In genomic region chr1:212700597-212700891, GRCh38 we compare ENCODE assay signal across 9 cellular contexts. TPM values are rescaled to one million over a fixed set of nuclear protein-coding genes. Genes with fewer than 3 reads are reported as not detected.
A peak's percentile ranks its signal among the peaks of the same experiment; 100 is the strongest.
DNase-seq lines count a peak whose midpoint lies in the region; ATAC-seq, FAIRE-seq and TF ChIP-seq lines count a peak whose summit lies in the region.
"Had no signal": no experiment of that assay in that cellular context is flagged by ENCODE, and none has a peak within 500 bp of the region (broad histone marks: within the 10 kb centered on the region; RNA-seq: fewer than 3 reads in every experiment).

No MANE protein-coding gene starts in this region.

- TF ChIP-seq POLR2A in prostate gland (IDR thresholded peaks at IDR 0.05): no peak

- FAIRE-seq in GM18507 (lab: Jason Lieb, UNC): peak; percentile 21
- FAIRE-seq: islet of Langerhans had no signal

- ATAC-seq in GM21825 (IDR thresholded peaks at IDR 0.05; ENCODE audit: unreplicated experiment) (no peak), GM18907 (IDR thresholded peaks at IDR 0.05; ENCODE audit: unreplicated experiment) (no peak)

- intact Hi-C loops in prostate gland (cut with DNase I): no loop called here

- 1% methylated on average over 16 of the region's 16 CpGs for WGBS in prostate gland

- H3K9me3 ChIP-seq in SJCRH30 (replicated peaks) (no peaks in the 10 kb centered on the region), prostate gland (no peaks in the 10 kb centered on the region)

- TF ChIP-seq CTCF in fibroblast of mammary gland (conservative IDR thresholded peaks at IDR 0.05; ENCODE audit: control insufficient read depth, insufficient read depth, low read depth, low read length): no peak
- TF ChIP-seq CTCF in prostate gland (IDR thresholded peaks at IDR 0.05): no peak

- no peaks in the 10 kb centered on the region for H3K36me3 ChIP-seq in SJCRH30
- no peaks in the 10 kb centered on the region for H3K36me3 ChIP-seq in prostate gland

- no peaks in the 10 kb centered on the region for H3K27me3 ChIP-seq in SJCRH30
- H3K27me3 ChIP-seq in prostate gland (replicated peaks; ENCODE audit: insufficient read depth): no peaks in the 10 kb centered on the region

- H3K27ac ChIP-seq in SJCRH30 (no peak overlapping the region), prostate gland (peak overlapping the region; percentile 35 to 44)

- H3K4me3 ChIP-seq in SJCRH30: peak overlapping the region; percentile 66
- H3K4me3 ChIP-seq in fibroblast of mammary gland (ENCODE audit: control insufficient read depth, low read depth, low read length): peak overlapping the region; percentile 50
- peak overlapping the region; percentile 39 to 46 for H3K4me3 ChIP-seq in prostate gland

- 0 out of 2 replicates have a peak, but pooled peaks cover 2% of the 10 kb centered on the region for H3K4me1 ChIP-seq in SJCRH30
- H3K4me1 ChIP-seq in prostate gland (replicated peaks): peaks cover 7% of the 10 kb centered on the region

- DNase-seq in GM18507 (ENCODE audit: extremely low spot score, insufficient read length, low read depth) (no peak), SJCRH30 (no peak), fibroblast of mammary gland (ENCODE audit: low read depth) (no peak), prostate gland (ENCODE audit: low spot score) (no peak), NCI-H1417 treated with DMSO at 0.1 percent for 48 hours (lab: John Stamatoyannopoulos, UW) (no peak), NAMALWA (ENCODE audit: low spot score) (no peak)

RNA-seq across cellular contexts. Expression of gene BATF3, which starts 0.9 kb away (rescaled TPM):
- 15.6 and 16.5 TPM in 2 replicates for total RNA-seq in SJCRH30 (2014; rRNA removed; shearing (Covaris generic))
- total RNA-seq in prostate gland: 1 to 10 TPM in 1 of 2 donors, not detected in 1; 4.0 TPM
